In the genomic region with DNA sequence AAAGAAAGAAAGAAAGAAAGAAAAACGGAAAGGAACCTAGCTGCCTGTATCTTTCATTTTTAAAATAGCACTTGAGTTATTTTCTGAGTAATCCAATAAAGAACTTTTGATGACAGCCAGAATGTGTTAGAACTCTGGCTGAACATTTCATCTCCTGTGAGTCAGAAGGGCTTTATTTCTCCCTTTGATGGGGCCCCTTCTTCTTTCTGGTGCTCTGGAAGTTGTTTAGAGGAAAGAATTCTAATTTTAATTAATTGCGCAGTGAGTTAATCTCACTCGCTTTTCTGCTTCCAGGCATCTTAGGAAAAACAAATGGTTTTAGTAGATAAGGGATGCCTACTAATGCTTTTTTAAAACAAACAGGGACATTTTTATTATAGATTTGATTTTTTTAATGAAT, we compare ENCODE assay signal across 1 cellular context.
TF ChIP-seq lines count a peak whose summit lies in the region.

No MANE protein-coding gene starts in this region.

TF ChIP-seq in HepG2, 621 proteins besides CTCF, POLR2A, EP300 and RAD21 (continued from another document):
- TF ChIP-seq, protein P1, sequence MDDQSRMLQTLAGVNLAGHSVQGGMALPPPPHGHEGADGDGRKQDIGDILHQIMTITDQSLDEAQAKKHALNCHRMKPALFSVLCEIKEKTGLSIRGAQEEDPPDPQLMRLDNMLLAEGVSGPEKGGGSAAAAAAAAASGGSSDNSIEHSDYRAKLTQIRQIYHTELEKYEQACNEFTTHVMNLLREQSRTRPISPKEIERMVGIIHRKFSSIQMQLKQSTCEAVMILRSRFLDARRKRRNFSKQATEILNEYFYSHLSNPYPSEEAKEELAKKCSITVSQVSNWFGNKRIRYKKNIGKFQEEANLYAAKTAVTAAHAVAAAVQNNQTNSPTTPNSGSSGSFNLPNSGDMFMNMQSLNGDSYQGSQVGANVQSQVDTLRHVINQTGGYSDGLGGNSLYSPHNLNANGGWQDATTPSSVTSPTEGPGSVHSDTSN (CRISPR knock-in tag; IDR thresholded peaks at IDR 0.05; ENCODE audit: borderline replicate concordance), result no peak
- no peak for TF ChIP-seq HNRNPUL1 (IDR thresholded peaks at IDR 0.05; ENCODE audit: low read depth, low read length)
- TF ChIP-seq SRSF1 (optimal IDR thresholded peaks at IDR 0.05; ENCODE audit: low read depth, low read length), result no peak
- TF ChIP-seq SP140L (CRISPR knock-in tag; IDR thresholded peaks at IDR 0.05; ENCODE audit: borderline replicate concordance), result no peak
- no peak for TF ChIP-seq HDAC1 (CRISPR knock-in tag; IDR thresholded peaks at IDR 0.05)
